23 cellular contexts compared by ENCODE assay signal in genomic region chr16:81571592-81572230, GRCh38.
DNase-seq lines count a peak whose midpoint lies in the region; ATAC-seq, FAIRE-seq and TF ChIP-seq lines count a peak whose summit lies in the region.
"Had no signal": no experiment of that assay in that cellular context is flagged by ENCODE, and none has a peak within 500 bp of the region (broad histone marks: within the 10 kb centered on the region; RNA-seq: fewer than 3 reads in every experiment).

No MANE protein-coding gene starts in this region.

- BruUV-seq in Panc1 (replicated peaks; lab: Mats Ljungman, UMichigan) = no TSS peak

- no peak overlapping the region for H3K4me3 Mint-ChIP-seq in dendritic cell treated with granulocyte-macrophage colony-stimulating factor and Interleukin-4, amounts not matched to agents 40 ng/mL and 50 ng/mL, for 4 days
- no peak overlapping the region for H3K4me3 Mint-ChIP-seq in nephron
- H3K4me3 Mint-ChIP-seq: CD4-positive, CD25-positive, alpha-beta regulatory T cell had no signal

- peaks cover 37% of the 10 kb centered on the region for H3K36me3 Mint-ChIP-seq in dendritic cell treated with granulocyte-macrophage colony-stimulating factor and Interleukin-4, amounts not matched to agents 40 ng/mL and 50 ng/mL, for 4 days (ENCODE audit: low read depth)
- H3K36me3 Mint-ChIP-seq in nephron (ENCODE audit: low read depth) = no peaks in the 10 kb centered on the region

- FAIRE-seq in A549 (lab: Jason Lieb, UNC) = no peak
- FAIRE-seq: G401.6 had no signal

- H3K27me3 Mint-ChIP-seq in dendritic cell treated with granulocyte-macrophage colony-stimulating factor and Interleukin-4, amounts not matched to agents 40 ng/mL and 50 ng/mL, for 4 days = no peaks in the 10 kb centered on the region
- no peaks in the 10 kb centered on the region for H3K27me3 Mint-ChIP-seq in nephron (ENCODE audit: low read depth)
- H3K27me3 Mint-ChIP-seq: CD4-positive, CD25-positive, alpha-beta regulatory T cell had no signal

- peaks cover 88% of the 10 kb centered on the region for H3K4me1 ChIP-seq in A549
- peaks cover 40% of the 10 kb centered on the region for H3K4me1 ChIP-seq in Panc1 (ENCODE audit: control insufficient read depth, insufficient read depth, low read length)
- no peaks in the 10 kb centered on the region for H3K4me1 ChIP-seq in colonic mucosa
- H3K4me1 ChIP-seq: SJCRH30 had no signal

- no peak for DNase-seq in A549 (ENCODE audit: low read depth in 1 of 2, low spot score in 1 of 2)
- DNase-seq in Panc1 (ENCODE audit: low read depth, low spot score) = no peak
- DNase-seq in dorsolateral prefrontal cortex = no peak
- DNase-seq in colonic mucosa = no peak
- DNase-seq in activated gamma-delta T cell treated with Interleukin-2 at 50 U/mL for 16 hours = no peak
- DNase-seq: 8988T; CD4-positive, CD25-positive, alpha-beta regulatory T cell; GOT3; Kasumi-1; NCI-H1092 treated with DMSO at 0.1 percent for 48 hours; NCI-H1436; NCI-H187; NCI-H2081 treated with DMSO at 0.1 percent for 48 hours; NCI-H2171; NCI-H226; NCI-H510A; NCI-H748 treated with DMSO at 0.1 percent for 48 hours; SJCRH30 had no signal

- no peak for TF ChIP-seq EP300 in A549 (IDR thresholded peaks at IDR 0.05)

- H3K27me3 ChIP-seq in Panc1 (ENCODE audit: control insufficient read depth, insufficient read depth, low read length) (no peaks in the 10 kb centered on the region), dorsolateral prefrontal cortex (no peaks in the 10 kb centered on the region), colonic mucosa (no peaks in the 10 kb centered on the region)
- H3K27me3 ChIP-seq: SJCRH30 had no signal

- H3K4me3 ChIP-seq in A549 = no peak overlapping the region
- no peak overlapping the region for H3K4me3 ChIP-seq in Panc1 (ENCODE audit: low read depth in 2 of 2, low read length in 2 of 2)
- H3K4me3 ChIP-seq in dorsolateral prefrontal cortex = no peak overlapping the region
- H3K4me3 ChIP-seq in colonic mucosa = no peak overlapping the region
- H3K4me3 ChIP-seq: SJCRH30 had no signal

- POLR2A ChIA-PET in A549 (lab: Yijun Ruan, JAX) (no interaction called here), Panc1 (lab: Charles Lee) (interaction anchor here (0.7 kb wide), 1 partner anchor 163 kb away, joined by 7 read pairs; no protein-coding TSS in a partner anchor)

- H3K27ac ChIP-seq in A549 (peak overlapping the region; percentile 5 to 86; a peak in 3 of 6 replicates), Panc1 (ENCODE audit: low read length) (peak overlapping the region; percentile 17; the same call in 1 of the 2 replicates), dorsolateral prefrontal cortex (no peak overlapping the region), colonic mucosa (no peak overlapping the region)
- H3K27ac ChIP-seq: SJCRH30 had no signal

- no peak for TF ChIP-seq RAD21 in A549 (conservative IDR thresholded peaks at IDR 0.05 in 1 of 2, IDR thresholded peaks at IDR 0.05 in 1 of 2)

- TF ChIP-seq POLR2A in A549 (IDR thresholded peaks at IDR 0.05; ENCODE audit: low read length) = no peak

- WGBS in A549 (ENCODE audit: missing lambda C conversion rate) = 88% methylated on average over 19 of the region's 19 CpGs

- peak overlapping the region; percentile 56 for H3K27ac Mint-ChIP-seq in dendritic cell treated with granulocyte-macrophage colony-stimulating factor and Interleukin-4, amounts not matched to agents 40 ng/mL and 50 ng/mL, for 4 days
- peak overlapping the region in 2 of 3 experiments; percentile 54 to 79 for H3K27ac Mint-ChIP-seq in nephron
- H3K27ac Mint-ChIP-seq: CD4-positive, CD25-positive, alpha-beta regulatory T cell had no signal

- ATAC-seq in A549 = no peak
- ATAC-seq in Panc1 = no peak
- ATAC-seq: Right ventricle myocardium inferior, SK-N-SH treated with all-trans-retinoic acid at 6 μM for 48 hours had no signal

- no peak overlapping the region for H3K9ac ChIP-seq in colonic mucosa (ENCODE audit: low read depth in 2 of 2, low read length in 2 of 2)

- in situ Hi-C loops in Panc1 (cut with HindIII; ENCODE audit: low pct_unique_long_range_greater_than_20kb, low sequenced_read_pairs) = no loop called here

- intact Hi-C loops in Panc1 (cut with micrococcal nuclease; ENCODE audit: unreplicated experiment) (no loop called here), dorsolateral prefrontal cortex (cut with DNase I) (no loop called here), colonic mucosa (cut with DNase I) (no loop called here)
- intact Hi-C loops in dendritic cell treated with granulocyte-macrophage colony-stimulating factor and Interleukin-4, amounts not matched to agents 40 ng/mL and 50 ng/mL, for 4 days (cut with micrococcal nuclease) = no loop called here

- H3K36me3 ChIP-seq in Panc1 (ENCODE audit: control insufficient read depth, insufficient read depth, low read length) (no peaks in the 10 kb centered on the region), colonic mucosa (no peaks in the 10 kb centered on the region)
- H3K36me3 ChIP-seq: SJCRH30 had no signal

- peaks cover 34% of the 10 kb centered on the region for H3K4me1 Mint-ChIP-seq in dendritic cell treated with granulocyte-macrophage colony-stimulating factor and Interleukin-4, amounts not matched to agents 40 ng/mL and 50 ng/mL, for 4 days (ENCODE audit: low read depth)
- H3K4me1 Mint-ChIP-seq in nephron = peaks cover 30% of the 10 kb centered on the region

- H3K9me3 Mint-ChIP-seq in dendritic cell treated with granulocyte-macrophage colony-stimulating factor and Interleukin-4, amounts not matched to agents 40 ng/mL and 50 ng/mL, for 4 days = no peaks in the 10 kb centered on the region
- H3K9me3 Mint-ChIP-seq in nephron = no peaks in the 10 kb centered on the region
- H3K9me3 Mint-ChIP-seq: CD4-positive, CD25-positive, alpha-beta regulatory T cell had no signal

- no peak overlapping the region for H3K4me2 ChIP-seq in A549

- H3K9me3 ChIP-seq in A549 (no peaks in the 10 kb centered on the region), Panc1 (ENCODE audit: control insufficient read depth, insufficient read depth, low read depth, low read length) (no peaks in the 10 kb centered on the region), colonic mucosa (no peaks in the 10 kb centered on the region)
- H3K9me3 ChIP-seq: SJCRH30 had no signal

- TF ChIP-seq CTCF in A549 (IDR thresholded peaks at IDR 0.05) (no peak), Panc1 (IDR thresholded peaks at IDR 0.05) (no peak), nephron (IDR thresholded peaks at IDR 0.05; ENCODE audit: unreplicated experiment in 3 of 3) (no peak), dorsolateral prefrontal cortex (IDR thresholded peaks at IDR 0.05 in 54 of 56, conservative IDR thresholded peaks at IDR 0.05 in 2 of 56; ENCODE audit: low read depth in 1 of 56, partially characterized antibody in 56 of 56) (no peak), colonic mucosa (IDR thresholded peaks at IDR 0.05) (no peak)

- CTCF ChIA-PET in A549 (lab: Yijun Ruan, JAX) (interaction anchor here (1.2 kb wide), 1 partner anchor 12 kb away, joined by 4 read pairs; no protein-coding TSS in a partner anchor), Panc1 (lab: Charles Lee) (no interaction called here)

TF ChIP-seq in A549, 52 proteins besides CTCF, POLR2A, EP300 and RAD21:
- TF ChIP-seq FOSL2 (IDR thresholded peaks at IDR 0.05) (no peak), FOSL2 (CRISPR knock-in tag; IDR thresholded peaks at IDR 0.05) (no peak), USF2 (IDR thresholded peaks at IDR 0.05) (no peak), ESRRA (IDR thresholded peaks at IDR 0.05; ENCODE audit: borderline replicate concordance, low read length) (no peak), RARB (CRISPR knock-in tag; IDR thresholded peaks at IDR 0.05) (no peak), TFCP2L1 (CRISPR knock-in tag; IDR thresholded peaks at IDR 0.05) (no peak), BHLHE40 (IDR thresholded peaks at IDR 0.05; ENCODE audit: low read depth, low read length) (no peak), CHD4 (IDR thresholded peaks at IDR 0.05; ENCODE audit: borderline replicate concordance) (no peak), HOXB5 (CRISPR knock-in tag; IDR thresholded peaks at IDR 0.05) (no peak), FOXS1 (CRISPR knock-in tag; IDR thresholded peaks at IDR 0.05) (no peak), EHMT2 (IDR thresholded peaks at IDR 0.05; ENCODE audit: low read depth) (no peak)

Comparison
In these comparisons a context has a peak if more than half of its experiments do, and no peak if none do; other contexts are left out.
1. H3K27ac ChIP-seq: peak in A549 (2 of 2) and Panc1 (single experiment); none in dorsolateral prefrontal cortex (0 of 59) and colonic mucosa (single experiment).